3 cellular contexts compared by ENCODE assay signal in genomic region chr5:99747342-99747741, GRCh38.
"Had no signal": no experiment of that assay in that cellular context is flagged by ENCODE, and none has a peak within 500 bp of the region (broad histone marks: within the 10 kb centered on the region; RNA-seq: fewer than 3 reads in every experiment).

No MANE protein-coding gene starts in this region.

- ATAC-seq: GM12878 had no signal

- DNase-seq: GDM1, GF-D8 had no signal

- H3K4me3 ChIP-seq: GM12878 had no signal
